Comparison of ENCODE assay signal across 8 cellular contexts in genomic region chr4:2763511-2763967, GRCh38. TPM values are rescaled to one million over a fixed set of nuclear protein-coding genes. Genes with fewer than 3 reads are reported as not detected.
DNase-seq lines count a peak whose midpoint lies in the region; ATAC-seq and TF ChIP-seq lines count a peak whose summit lies in the region.

No MANE protein-coding gene starts in this region.

- TF ChIP-seq CTCF in Calu3 (IDR thresholded peaks at IDR 0.05; ENCODE audit: unreplicated experiment) (no peak), RWPE2 (IDR thresholded peaks at IDR 0.05; ENCODE audit: poor library complexity, severe bottlenecking) (no peak), gastroesophageal sphincter (IDR thresholded peaks at IDR 0.05) (no peak)

- peaks cover 10% of the 10 kb centered on the region for H3K4me1 Mint-ChIP-seq in Calu3 (ENCODE audit: low read depth, unreplicated experiment)

- no peaks in the 10 kb centered on the region for H3K9me3 Mint-ChIP-seq in Calu3 (ENCODE audit: low read depth, unreplicated experiment)

- no peak for TF ChIP-seq EP300 in gastroesophageal sphincter (IDR thresholded peaks at IDR 0.05)

- no peak for TF ChIP-seq POLR2A in gastroesophageal sphincter (IDR thresholded peaks at IDR 0.05)

- H3K9me3 ChIP-seq in RWPE2 (ENCODE audit: severe bottlenecking) (no peaks in the 10 kb centered on the region), gastroesophageal sphincter (no peaks in the 10 kb centered on the region)

- in situ Hi-C loops in G401 (cut with HindIII; ENCODE audit: low sequenced_read_pairs) = no loop called here

- H3K4me3 ChIP-seq in RWPE2 (ENCODE audit: severe bottlenecking) (peak overlapping the region; percentile 25), gastroesophageal sphincter (peak overlapping the region; percentile 23 to 59)

- H3K27me3 Mint-ChIP-seq in Calu3 (ENCODE audit: unreplicated experiment) = peaks cover 11% of the 10 kb centered on the region

- no peaks in the 10 kb centered on the region for H3K36me3 Mint-ChIP-seq in Calu3 (ENCODE audit: insufficient read depth, unreplicated experiment)

- peak overlapping the region; percentile 40 for H3K4me3 Mint-ChIP-seq in Calu3 (ENCODE audit: low read depth, unreplicated experiment)

- H3K27ac ChIP-seq in RWPE2 (ENCODE audit: poor library complexity, severe bottlenecking) (no peak overlapping the region), gastroesophageal sphincter (peak overlapping the region in 3 of 4 donors; percentile 69 to 78 (median 70))

- no peak overlapping the region for H3K27ac Mint-ChIP-seq in Calu3 (ENCODE audit: unreplicated experiment)

- no CpG with 5 or more reads among the region's 23 CpGs for WGBS in gastroesophageal sphincter (ENCODE audit: low coverage in 1 of 2), 2 donors

- intact Hi-C loops in Calu3 (cut with micrococcal nuclease; ENCODE audit: unreplicated experiment) = no loop called here
- intact Hi-C loops in sciatic nerve (cut with DNase I) = no loop called here

- ATAC-seq in RWPE2 (ENCODE audit: low read depth) (no peak), gastroesophageal sphincter (peak; percentile 14), sciatic nerve (peak; percentile 23), HG02973 (IDR thresholded peaks at IDR 0.05; ENCODE audit: unreplicated experiment) (no peak), HG03159 (IDR thresholded peaks at IDR 0.05; ENCODE audit: unreplicated experiment) (no peak), GM18907 (IDR thresholded peaks at IDR 0.05; ENCODE audit: unreplicated experiment) (no peak)

- DNase-seq in Calu3 (no peak), RWPE2 (ENCODE audit: low spot score) (no peak), sciatic nerve (ENCODE audit: low spot score) (no peak), G401 (ENCODE audit: low spot score) (no peak)

- CTCF ChIA-PET in Calu3 (lab: Charles Lee) = interaction anchor here (0.6 kb wide), 1 partner anchor 174 kb away, joined by 3 read pairs; no protein-coding TSS in a partner anchor

- BruUV-seq in Calu3 (replicated peaks; lab: Mats Ljungman, UMichigan) = no TSS peak

- H3K27me3 ChIP-seq in RWPE2 (ENCODE audit: insufficient read depth, poor library complexity, severe bottlenecking) (no peaks in the 10 kb centered on the region), gastroesophageal sphincter (peaks cover 8% of the 10 kb centered on the region)

- H3K36me3 ChIP-seq in RWPE2 (ENCODE audit: low read depth) = no peaks in the 10 kb centered on the region
- H3K36me3 ChIP-seq in gastroesophageal sphincter = no peaks in the 10 kb centered on the region

- H3K4me1 ChIP-seq in RWPE2 (ENCODE audit: insufficient read depth, poor library complexity, severe bottlenecking) = peaks cover 4% of the 10 kb centered on the region
- H3K4me1 ChIP-seq in gastroesophageal sphincter = peaks cover 0 to 12% (median 0%) of the 10 kb centered on the region in 3 donors

RNA-seq across cellular contexts. Expression of gene TNIP2, which starts 7.4 kb away (rescaled TPM):
- total RNA-seq in Calu3 (2022) (17.5 and 18.7 TPM in 2 replicates), gastroesophageal sphincter (10 to 100 TPM; 54.8 to 74.0 (median 70.4) TPM), sciatic nerve (34.9 TPM)
- total RNA-seq in G401 (2014; rRNA removed; shearing (Covaris generic)) = 42.9 and 57.7 TPM in 2 replicates

RNA-seq across cellular contexts. Expression of gene SH3BP2, which starts 29.3 kb away (rescaled TPM):
- total RNA-seq in Calu3 (2022) (20.7 and 22.7 TPM in 2 replicates), gastroesophageal sphincter (10 to 100 TPM; 26.8 to 36.4 (median 29.3) TPM), sciatic nerve (82.7 TPM)
- 9.0 TPM in 2 replicates for total RNA-seq in G401 (2014; rRNA removed; shearing (Covaris generic))

Comparison
In these comparisons a context has a peak if more than half of its experiments do, and no peak if none do; other contexts are left out.
1. ATAC-seq: peak in gastroesophageal sphincter (single experiment) and sciatic nerve (single experiment); none in RWPE2 (single experiment), HG02973 (single experiment), HG03159 (single experiment) and GM18907 (single experiment).